In the genomic region with DNA sequence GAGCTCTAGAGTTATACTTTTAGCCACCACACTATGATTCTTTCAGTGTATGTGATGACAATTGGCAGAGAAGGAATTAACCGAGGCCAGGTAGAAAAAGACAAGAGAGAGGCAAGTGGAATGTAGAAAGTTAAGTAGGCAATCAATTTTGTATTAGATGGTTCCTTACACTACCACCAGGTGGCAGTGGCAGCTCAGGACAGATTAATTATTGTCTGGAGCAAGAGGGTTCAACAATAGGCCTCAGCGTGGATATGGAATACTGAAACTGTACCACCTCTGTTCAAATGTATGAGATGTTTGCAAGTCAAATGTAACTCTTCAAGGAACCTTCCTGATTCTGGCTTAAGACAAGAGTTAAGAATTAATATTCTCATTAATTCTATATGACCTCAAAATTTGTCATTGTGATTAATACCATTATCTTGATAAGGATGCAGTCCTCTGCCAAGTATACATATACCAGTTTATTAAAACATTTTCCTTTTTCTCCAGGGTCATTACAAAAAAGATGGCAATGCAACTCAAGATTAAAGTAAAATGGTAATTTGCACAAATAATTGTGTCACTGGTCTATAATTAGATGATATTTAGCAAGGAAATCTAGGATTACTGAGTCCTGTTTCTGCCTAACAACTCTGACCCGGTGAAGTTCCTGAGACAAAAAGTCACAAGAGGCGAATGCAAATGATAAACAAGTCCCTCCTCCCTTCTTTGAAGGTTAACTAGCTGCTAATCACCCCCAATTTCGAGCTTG, we compare ENCODE assay signal across 8 cellular contexts.
A peak's percentile ranks its signal among the peaks of the same experiment; 100 is the strongest.
DNase-seq lines count a peak whose midpoint lies in the region; ATAC-seq and TF ChIP-seq lines count a peak whose summit lies in the region.

No MANE protein-coding gene starts in this region.

- no peak overlapping the region for H3K4me3 ChIP-seq in neural cell (ENCODE audit: low read length)

- H3K79me2 ChIP-seq in neural cell (replicated peaks; ENCODE audit: insufficient read depth, low read length), result no peaks in the 10 kb centered on the region

- peak; percentile 1 to 30 for DNase-seq in NCI-H526 (lab: John Stamatoyannopoulos, UW)
- no peak for DNase-seq in NCI-H526 treated with DMSO at 0.1 percent for 48 hours (lab: John Stamatoyannopoulos, UW)
- peak; percentile 31 for DNase-seq in HK-2 (ENCODE audit: unreplicated experiment)
- DNase-seq in RWPE1 (ENCODE audit: low spot score), result peak; percentile 36
- DNase-seq in occipital lobe (lab: John Stamatoyannopoulos, UW), result no peak

- H2AFZ ChIP-seq in neural cell (ENCODE audit: low read depth, low read length), result no peak overlapping the region

- CTCF ChIA-PET in RWPE1 (lab: Yijun Ruan, JAX), result interaction anchor here (0.5 to 2.5 kb wide), 14 partner anchors 10 to 1589 kb away, joined by 3 to 34 read pairs (median 4); no protein-coding TSS in a partner anchor

- peak; percentile 74 for TF ChIP-seq CTCF in RWPE1 (conservative IDR thresholded peaks at IDR 0.05; ENCODE audit: low read depth)
- TF ChIP-seq CTCF in neural cell (IDR thresholded peaks at IDR 0.05; ENCODE audit: poor library complexity, severe bottlenecking), result peak; percentile 54

- H3K4me2 ChIP-seq in neural cell (ENCODE audit: low read length), result no peak overlapping the region

- ATAC-seq in GM21367 (IDR thresholded peaks at IDR 0.05; ENCODE audit: unreplicated experiment) (peak; percentile 65), esophagus mucosa (peak; percentile 64)

- POLR2A ChIA-PET in RWPE1 (lab: Yijun Ruan, JAX; ENCODE audit: low non-redundant PET), result no interaction called here

- no peaks in the 10 kb centered on the region for H3F3A ChIP-seq in neural cell (ENCODE audit: insufficient read depth, low read length, poor library complexity, severe bottlenecking)

- no peak overlapping the region for H3K9ac ChIP-seq in neural cell (ENCODE audit: low read length)

- no peaks in the 10 kb centered on the region for H3K9me2 ChIP-seq in neural cell (ENCODE audit: insufficient read depth, low read length)

- no peaks in the 10 kb centered on the region for H3K9me3 ChIP-seq in neural cell (ENCODE audit: low read length)

- peak; percentile 49 for TF ChIP-seq RAD21 in neural cell (conservative IDR thresholded peaks at IDR 0.05)

- H3K36me3 ChIP-seq in neural cell (ENCODE audit: insufficient read depth, low read length), result no peaks in the 10 kb centered on the region

- no peaks in the 10 kb centered on the region for H3K27me3 ChIP-seq in neural cell (ENCODE audit: insufficient read depth, low read depth, low read length)

- no peak overlapping the region for H3K27ac ChIP-seq in RWPE1
- no peak overlapping the region for H3K27ac ChIP-seq in neural cell (ENCODE audit: low read length)

- H4K20me1 ChIP-seq in neural cell (ENCODE audit: insufficient read depth), result no peaks in the 10 kb centered on the region

- no peak for TF ChIP-seq EP300 in neural cell (conservative IDR thresholded peaks at IDR 0.05; ENCODE audit: poor library complexity, severe bottlenecking)

TF ChIP-seq in neural cell, 6 proteins besides CTCF, POLR2A, EP300 and RAD21:
- no peak for TF ChIP-seq EZH2 (IDR thresholded peaks at IDR 0.05; ENCODE audit: borderline replicate concordance, insufficient read depth, low read length, poor library complexity, severe bottlenecking)
- no peak for TF ChIP-seq POLR2AphosphoS5 (IDR thresholded peaks at IDR 0.05)
- TF ChIP-seq, protein P1, sequence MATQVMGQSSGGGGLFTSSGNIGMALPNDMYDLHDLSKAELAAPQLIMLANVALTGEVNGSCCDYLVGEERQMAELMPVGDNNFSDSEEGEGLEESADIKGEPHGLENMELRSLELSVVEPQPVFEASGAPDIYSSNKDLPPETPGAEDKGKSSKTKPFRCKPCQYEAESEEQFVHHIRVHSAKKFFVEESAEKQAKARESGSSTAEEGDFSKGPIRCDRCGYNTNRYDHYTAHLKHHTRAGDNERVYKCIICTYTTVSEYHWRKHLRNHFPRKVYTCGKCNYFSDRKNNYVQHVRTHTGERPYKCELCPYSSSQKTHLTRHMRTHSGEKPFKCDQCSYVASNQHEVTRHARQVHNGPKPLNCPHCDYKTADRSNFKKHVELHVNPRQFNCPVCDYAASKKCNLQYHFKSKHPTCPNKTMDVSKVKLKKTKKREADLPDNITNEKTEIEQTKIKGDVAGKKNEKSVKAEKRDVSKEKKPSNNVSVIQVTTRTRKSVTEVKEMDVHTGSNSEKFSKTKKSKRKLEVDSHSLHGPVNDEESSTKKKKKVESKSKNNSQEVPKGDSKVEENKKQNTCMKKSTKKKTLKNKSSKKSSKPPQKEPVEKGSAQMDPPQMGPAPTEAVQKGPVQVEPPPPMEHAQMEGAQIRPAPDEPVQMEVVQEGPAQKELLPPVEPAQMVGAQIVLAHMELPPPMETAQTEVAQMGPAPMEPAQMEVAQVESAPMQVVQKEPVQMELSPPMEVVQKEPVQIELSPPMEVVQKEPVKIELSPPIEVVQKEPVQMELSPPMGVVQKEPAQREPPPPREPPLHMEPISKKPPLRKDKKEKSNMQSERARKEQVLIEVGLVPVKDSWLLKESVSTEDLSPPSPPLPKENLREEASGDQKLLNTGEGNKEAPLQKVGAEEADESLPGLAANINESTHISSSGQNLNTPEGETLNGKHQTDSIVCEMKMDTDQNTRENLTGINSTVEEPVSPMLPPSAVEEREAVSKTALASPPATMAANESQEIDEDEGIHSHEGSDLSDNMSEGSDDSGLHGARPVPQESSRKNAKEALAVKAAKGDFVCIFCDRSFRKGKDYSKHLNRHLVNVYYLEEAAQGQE (IDR thresholded peaks at IDR 0.05; ENCODE audit: borderline replicate concordance), result no peak
- peak; percentile 53 for TF ChIP-seq SMC3 (conservative IDR thresholded peaks at IDR 0.05; ENCODE audit: poor library complexity)
- no peak for TF ChIP-seq MXI1 (conservative IDR thresholded peaks at IDR 0.05; ENCODE audit: poor library complexity, severe bottlenecking)
- no peak for TF ChIP-seq TAF1 (IDR thresholded peaks at IDR 0.05; ENCODE audit: low read depth)

Comparison
In these comparisons a context has a peak if more than half of its experiments do, and no peak if none do; other contexts are left out.
1. DNase-seq: peak in NCI-H526 (2 of 2), HK-2 (single experiment) and RWPE1 (single experiment); none in NCI-H526 treated with DMSO at 0.1 percent for 48 hours (single experiment) and occipital lobe (single experiment).